8 cellular contexts compared by ENCODE assay signal in the genomic region with DNA sequence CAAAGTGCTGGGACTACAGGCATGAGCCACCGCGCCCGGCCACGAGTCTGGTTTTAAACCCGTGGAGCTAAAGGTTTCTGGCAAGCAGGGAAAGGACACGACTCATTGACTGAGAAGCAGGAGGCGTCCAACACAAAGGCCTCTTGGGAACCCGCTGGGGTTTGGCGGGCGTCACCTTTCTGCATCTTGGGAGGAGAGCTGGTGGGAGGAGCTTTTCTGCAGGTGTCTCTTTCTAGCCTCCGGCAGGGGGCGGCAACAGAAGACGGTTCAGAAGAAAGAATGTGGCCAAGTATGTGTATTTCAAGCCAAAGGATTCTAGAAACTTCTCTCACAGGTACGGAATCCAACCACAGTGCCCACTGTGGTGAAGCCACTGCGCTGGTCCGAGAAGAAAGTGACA.
DNase-seq lines count a peak whose midpoint lies in the region; ATAC-seq, FAIRE-seq and TF ChIP-seq lines count a peak whose summit lies in the region.

No MANE protein-coding gene starts in this region.

- TF ChIP-seq EP300 in HepG2 (IDR thresholded peaks at IDR 0.05; ENCODE audit: low read depth in 2 of 2, low read length in 2 of 2) (no peak), HepG2 (CRISPR knock-in tag; IDR thresholded peaks at IDR 0.05; ENCODE audit: borderline replicate concordance) (no peak)

- WGBS in HepG2 (ENCODE audit: low lambda C conversion rate), result 73% methylated on average over 16 of the region's 16 CpGs

- intact Hi-C loops in HepG2 (cut with micrococcal nuclease; ENCODE audit: unreplicated experiment), result no loop called here

- no peaks in the 10 kb centered on the region for H3K9me3 ChIP-seq in HepG2 (ENCODE audit: low read length)

- DNase-seq in EL (peak; percentile 66), NCI-H1092 (lab: John Stamatoyannopoulos, UW) (peak; percentile 86), choroid plexus epithelial cell (ENCODE audit: low read depth) (peak; percentile 91), HepG2 (ENCODE audit: low spot score) (peak; percentile 45), NCI-H2227 treated with DMSO at 0.1 percent for 48 hours (lab: John Stamatoyannopoulos, UW) (no peak)
- DNase-seq in stimulated activated CD4-positive, alpha-beta T cell treated with anti-CD3 and anti-CD28 coated beads, TNF-alpha, amount 100 ng/mL, for 24 hours (ENCODE audit: low read depth in 3 of 3), result peak; percentile 24 to 60 (median 24)

- no peaks in the 10 kb centered on the region for H4K20me1 ChIP-seq in HepG2 (ENCODE audit: insufficient read depth, low read length)

- H3K27ac ChIP-seq in HepG2 (ENCODE audit: extremely low read length, insufficient read depth, low read length), result no peak overlapping the region

- H3K4me3 ChIP-seq in choroid plexus epithelial cell (ENCODE audit: low read depth, low read length), result no peak overlapping the region
- H3K4me3 ChIP-seq in HepG2 (replicated peaks in 1 of 3; ENCODE audit: insufficient read depth in 1 of 3, low read depth in 2 of 3, low read length in 3 of 3), result no peak overlapping the region

- POLR2A ChIA-PET in HepG2 (lab: Yijun Ruan, JAX), result interaction anchor here (1.5 kb wide), 1 partner anchor 101 kb away, joined by 11 read pairs; the partner anchor contains the start of gene NXN

- no TSS peak for BruUV-seq in HepG2 (replicated peaks; lab: Mats Ljungman, UMichigan)

- H3K36me3 ChIP-seq in HepG2 (replicated peaks in 1 of 2; ENCODE audit: control insufficient read depth in 1 of 2, insufficient read depth in 2 of 2, low read length in 2 of 2), result no peaks in the 10 kb centered on the region

- 0 out of 2 replicates have a peak, but pooled peaks have one; percentile 12 for TF ChIP-seq RAD21 in HepG2 (CRISPR knock-in tag; IDR thresholded peaks at IDR 0.05)

- in situ Hi-C loops in HepG2 (cut with HindIII; ENCODE audit: extremely low pct_ligation_motif_present, low pct_unique_long_range_greater_than_20kb), result no loop called here

- ATAC-seq in activated CD4-positive, CD25-positive, alpha-beta regulatory T cell treated with anti-CD3 and anti-CD28 coated beads, Interleukin-2, amount 50 U/mL, for 24 hours, result peak; percentile 30 to 38
- no peak for ATAC-seq in HepG2
- ATAC-seq in HG02678 (IDR thresholded peaks at IDR 0.05; ENCODE audit: unreplicated experiment), result no peak

- peaks cover 3% of the 10 kb centered on the region for H3K79me2 ChIP-seq in HepG2 (ENCODE audit: insufficient read depth, low read length)

- H3K9ac ChIP-seq in HepG2 (ENCODE audit: insufficient read depth, low read depth, low read length), result no peak overlapping the region

- TF ChIP-seq POLR2A in HepG2 (IDR thresholded peaks at IDR 0.05; ENCODE audit: insufficient read depth in 1 of 2, low read depth in 2 of 2, low read length in 2 of 2), result no peak

- TF ChIP-seq CTCF in choroid plexus epithelial cell (conservative IDR thresholded peaks at IDR 0.05; ENCODE audit: low read depth, low read length), result peak; percentile 84
- TF ChIP-seq CTCF in HepG2 (CRISPR knock-in tag; IDR thresholded peaks at IDR 0.05), result peak; percentile 50

- no peak overlapping the region for H3K4me2 ChIP-seq in HepG2 (ENCODE audit: low read depth, low read length)

- CTCF ChIA-PET in HepG2 (lab: Yijun Ruan, JAX; ENCODE audit: low intra/inter-chr PET ratio, low total read pairs), result interaction anchor here (2.1 kb wide), 1 partner anchor 101 kb away, joined by 13 read pairs; no protein-coding TSS in a partner anchor

- H3K4me1 ChIP-seq in HepG2 (ENCODE audit: insufficient read depth, low read length), result peaks cover 24% of the 10 kb centered on the region

- no peak for FAIRE-seq in HepG2 (lab: Jason Lieb, UNC)

- H2AFZ ChIP-seq in HepG2 (ENCODE audit: low read length), result no peak overlapping the region

- H3K27me3 ChIP-seq in HepG2 (ENCODE audit: control insufficient read depth in 1 of 2, insufficient read depth in 2 of 2, low read length in 2 of 2), result no peaks in the 10 kb centered on the region

TF ChIP-seq in HepG2, 621 proteins besides CTCF, POLR2A, EP300 and RAD21:
- no peak for TF ChIP-seq ZNF296 (CRISPR knock-in tag; conservative IDR thresholded peaks at IDR 0.05)
- peak; percentile 43 for TF ChIP-seq TEAD3 (CRISPR knock-in tag; optimal IDR thresholded peaks at IDR 0.05; ENCODE audit: borderline replicate concordance)
- no peak for TF ChIP-seq ZNF570 (CRISPR knock-in tag; IDR thresholded peaks at IDR 0.05; ENCODE audit: borderline replicate concordance)
- peak; percentile 11; the same call in 1 of the 2 replicates for TF ChIP-seq THAP11 (CRISPR knock-in tag; IDR thresholded peaks at IDR 0.05)
- peak; percentile 52; the same call in 1 of the 2 replicates for TF ChIP-seq SMC3 (IDR thresholded peaks at IDR 0.05; ENCODE audit: low read length)
- TF ChIP-seq GATAD2A (CRISPR knock-in tag; IDR thresholded peaks at IDR 0.05), result 0 out of 2 replicates have a peak, but pooled peaks have one; percentile 28
- no peak for TF ChIP-seq ELF3 (CRISPR knock-in tag; IDR thresholded peaks at IDR 0.05)
- TF ChIP-seq, protein P1, sequence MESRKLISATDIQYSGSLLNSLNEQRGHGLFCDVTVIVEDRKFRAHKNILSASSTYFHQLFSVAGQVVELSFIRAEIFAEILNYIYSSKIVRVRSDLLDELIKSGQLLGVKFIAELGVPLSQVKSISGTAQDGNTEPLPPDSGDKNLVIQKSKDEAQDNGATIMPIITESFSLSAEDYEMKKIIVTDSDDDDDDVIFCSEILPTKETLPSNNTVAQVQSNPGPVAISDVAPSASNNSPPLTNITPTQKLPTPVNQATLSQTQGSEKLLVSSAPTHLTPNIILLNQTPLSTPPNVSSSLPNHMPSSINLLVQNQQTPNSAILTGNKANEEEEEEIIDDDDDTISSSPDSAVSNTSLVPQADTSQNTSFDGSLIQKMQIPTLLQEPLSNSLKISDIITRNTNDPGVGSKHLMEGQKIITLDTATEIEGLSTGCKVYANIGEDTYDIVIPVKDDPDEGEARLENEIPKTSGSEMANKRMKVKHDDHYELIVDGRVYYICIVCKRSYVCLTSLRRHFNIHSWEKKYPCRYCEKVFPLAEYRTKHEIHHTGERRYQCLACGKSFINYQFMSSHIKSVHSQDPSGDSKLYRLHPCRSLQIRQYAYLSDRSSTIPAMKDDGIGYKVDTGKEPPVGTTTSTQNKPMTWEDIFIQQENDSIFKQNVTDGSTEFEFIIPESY (CRISPR knock-in tag; IDR thresholded peaks at IDR 0.05), result peak; percentile 67
- TF ChIP-seq IKZF4 (CRISPR knock-in tag; IDR thresholded peaks at IDR 0.05; ENCODE audit: borderline replicate concordance, low read depth, not compliant biosample characterization), result no peak
- no peak for TF ChIP-seq SMARCC2 (IDR thresholded peaks at IDR 0.05)
- TF ChIP-seq STAG1 (CRISPR knock-in tag; IDR thresholded peaks at IDR 0.05), result peak; percentile 61
TF ChIP-seq in HepG2: peak in this region for 6.

Comparison
In these comparisons a context has a peak if more than half of its experiments do, and no peak if none do; other contexts are left out.
1. ATAC-seq: peak in activated CD4-positive, CD25-positive, alpha-beta regulatory T cell treated with anti-CD3 and anti-CD28 coated beads, Interleukin-2, amount 50 U/mL, for 24 hours (2 of 2); none in HepG2 (single experiment) and HG02678 (single experiment).